ENCODE assay signal across 1 cellular context in the genomic region with DNA sequence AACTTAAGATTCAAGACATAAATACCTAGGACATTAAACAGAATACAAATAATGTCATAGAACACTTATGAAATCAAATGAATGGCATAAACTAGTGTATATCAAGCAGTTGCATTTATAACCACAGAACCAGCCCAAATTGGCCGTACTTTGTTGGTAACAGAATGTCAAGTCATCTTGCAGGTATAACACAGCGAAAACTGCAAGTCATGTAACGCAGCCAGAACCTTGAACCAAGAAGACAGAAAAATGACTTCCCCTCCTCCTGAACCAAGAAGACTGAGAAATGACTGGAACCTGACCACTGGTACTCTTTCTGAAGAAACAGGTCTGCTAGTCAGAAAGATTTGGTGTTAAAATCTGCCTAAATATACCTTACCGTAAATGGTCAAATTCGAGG.
TF ChIP-seq lines count a peak whose summit lies in the region.

No MANE protein-coding gene starts in this region.

TF ChIP-seq in GM23338, 12 proteins besides CTCF, POLR2A, EP300 and RAD21 (continued from another document):
- TF ChIP-seq, protein P1, sequence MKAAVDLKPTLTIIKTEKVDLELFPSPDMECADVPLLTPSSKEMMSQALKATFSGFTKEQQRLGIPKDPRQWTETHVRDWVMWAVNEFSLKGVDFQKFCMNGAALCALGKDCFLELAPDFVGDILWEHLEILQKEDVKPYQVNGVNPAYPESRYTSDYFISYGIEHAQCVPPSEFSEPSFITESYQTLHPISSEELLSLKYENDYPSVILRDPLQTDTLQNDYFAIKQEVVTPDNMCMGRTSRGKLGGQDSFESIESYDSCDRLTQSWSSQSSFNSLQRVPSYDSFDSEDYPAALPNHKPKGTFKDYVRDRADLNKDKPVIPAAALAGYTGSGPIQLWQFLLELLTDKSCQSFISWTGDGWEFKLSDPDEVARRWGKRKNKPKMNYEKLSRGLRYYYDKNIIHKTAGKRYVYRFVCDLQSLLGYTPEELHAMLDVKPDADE (IDR thresholded peaks at IDR 0.05) = no peak
